ENCODE assay signal across 10 cellular contexts in the genomic region with DNA sequence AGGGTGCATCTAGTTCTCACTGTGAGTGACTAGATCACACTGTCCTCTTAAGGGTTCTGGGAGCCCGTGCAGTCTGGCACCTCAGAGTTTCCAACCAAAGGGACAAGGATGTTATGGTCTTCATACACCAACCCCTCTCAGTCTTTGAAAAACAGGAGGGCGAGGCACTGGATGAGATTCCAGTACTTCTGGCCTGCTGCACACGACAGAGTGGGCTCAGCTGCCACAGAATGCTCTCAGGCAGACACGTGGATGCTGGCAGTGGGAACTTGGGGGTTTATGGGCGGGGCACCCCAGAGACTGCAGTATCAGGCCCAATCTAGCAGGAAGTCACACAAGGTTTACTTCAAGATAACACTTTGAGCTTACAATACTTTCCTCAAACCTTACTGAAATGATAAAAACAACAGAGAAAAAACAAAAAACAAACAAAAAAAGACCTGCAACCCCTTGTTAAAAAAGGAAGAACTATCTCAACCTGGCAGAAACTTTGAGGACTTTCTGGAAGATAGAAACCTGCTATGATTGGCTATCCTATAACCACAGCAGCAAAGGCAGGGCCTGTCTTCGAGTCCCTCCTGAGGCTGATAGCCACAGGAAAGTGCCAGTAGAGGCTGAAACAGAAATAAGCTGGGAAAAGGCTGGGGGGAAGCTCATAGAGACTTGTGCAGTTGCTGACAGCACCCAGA. TPM values are rescaled to one million over a fixed set of nuclear protein-coding genes. Genes with fewer than 3 reads are reported as not detected.
DNase-seq lines count a peak whose midpoint lies in the region; ATAC-seq and TF ChIP-seq lines count a peak whose summit lies in the region.
"Had no signal": no experiment of that assay in that cellular context is flagged by ENCODE, and none has a peak within 500 bp of the region (broad histone marks: within the 10 kb centered on the region; RNA-seq: fewer than 3 reads in every experiment).

No MANE protein-coding gene starts in this region.

- H3K27me3 ChIP-seq in Loucy (ENCODE audit: insufficient read depth, low read length, poor library complexity, severe bottlenecking) (no peaks in the 10 kb centered on the region), foreskin keratinocyte (no peaks in the 10 kb centered on the region)
- H3K27me3 ChIP-seq: upper lobe of left lung had no signal

- no peaks in the 10 kb centered on the region for H3K9me3 Mint-ChIP-seq in activated T-cell treated with anti-CD3 and anti-CD28 coated beads, Interleukin-2, amount 50 U/mL, for 72 hours

- ATAC-seq in activated T-cell treated with anti-CD3 and anti-CD28 coated beads, Interleukin-2, amount 50 U/mL, for 72 hours (replicated peaks in 1 of 2) = peak; percentile 56 to 73
- ATAC-seq in foreskin keratinocyte (no peak), GM21390 (IDR thresholded peaks at IDR 0.05; ENCODE audit: unreplicated experiment) (no peak)

- H3K4me1 ChIP-seq in Loucy (ENCODE audit: insufficient read depth, low read length, poor library complexity, severe bottlenecking) (peaks cover 42% of the 10 kb centered on the region), foreskin keratinocyte (no peaks in the 10 kb centered on the region)

- peak overlapping the region; percentile 52 for H3K4me3 ChIP-seq in Loucy (ENCODE audit: low read length, poor library complexity, severe bottlenecking)
- H3K4me3 ChIP-seq: upper lobe of left lung had no signal

- no peak overlapping the region for H3K27ac ChIP-seq in foreskin keratinocyte

- H2AFZ ChIP-seq in Loucy (ENCODE audit: low read length) = peak overlapping the region; percentile 74

- H3K4me2 ChIP-seq in Loucy (ENCODE audit: low read depth, low read length, poor library complexity, severe bottlenecking) = peak overlapping the region; percentile 74

- no peak for TF ChIP-seq CTCF in Loucy (conservative IDR thresholded peaks at IDR 0.05; ENCODE audit: low read length)
- no peak for TF ChIP-seq CTCF in foreskin keratinocyte (conservative IDR thresholded peaks at IDR 0.05)

- peak overlapping the region; percentile 54 to 79 for H3K4me3 Mint-ChIP-seq in activated T-cell treated with anti-CD3 and anti-CD28 coated beads, Interleukin-2, amount 50 U/mL, for 72 hours

- peak; percentile 94 for DNase-seq in CMK (ENCODE audit: low read depth)
- peak in 1 of 2 donors; percentile 22 for DNase-seq in activated T-cell treated with anti-CD3 and anti-CD28 coated beads, Interleukin-2, amount 50 U/mL, for 72 hours
- DNase-seq in myocyte (ENCODE audit: low read depth) = peak; percentile 71
- DNase-seq in foreskin keratinocyte = no peak
- no peak for DNase-seq in NCI-H774 (lab: John Stamatoyannopoulos, UW)
- DNase-seq in NAMALWA (ENCODE audit: low spot score) = no peak

- H3K27me3 Mint-ChIP-seq in activated T-cell treated with anti-CD3 and anti-CD28 coated beads, Interleukin-2, amount 50 U/mL, for 72 hours (ENCODE audit: low read depth) = no peaks in the 10 kb centered on the region

- no peaks in the 10 kb centered on the region for H3K36me3 Mint-ChIP-seq in activated T-cell treated with anti-CD3 and anti-CD28 coated beads, Interleukin-2, amount 50 U/mL, for 72 hours (ENCODE audit: insufficient read depth in 2 of 2)

- peak overlapping the region; percentile 65 for H3K9ac ChIP-seq in Loucy (ENCODE audit: low read depth, low read length, poor library complexity, severe bottlenecking)

- H3K9me3 ChIP-seq in Loucy (ENCODE audit: insufficient read depth, low read depth, low read length) = no peaks in the 10 kb centered on the region
- H3K9me3 ChIP-seq: upper lobe of left lung had no signal

- H3K9me2 ChIP-seq in Loucy (replicated peaks; ENCODE audit: low read depth, low read length) = no peaks in the 10 kb centered on the region

- H3K36me3 ChIP-seq in Loucy (ENCODE audit: insufficient read depth, low read length) = no peaks in the 10 kb centered on the region
- H3K36me3 ChIP-seq: upper lobe of left lung had no signal

- peaks cover 37% of the 10 kb centered on the region for H3K4me1 Mint-ChIP-seq in activated T-cell treated with anti-CD3 and anti-CD28 coated beads, Interleukin-2, amount 50 U/mL, for 72 hours (ENCODE audit: low read depth)

- no peaks in the 10 kb centered on the region for H4K20me1 ChIP-seq in Loucy (ENCODE audit: insufficient read depth, low read length, poor library complexity, severe bottlenecking)

- peaks cover 9% of the 10 kb centered on the region; the same call in 1 of the 2 replicates for H3F3A ChIP-seq in Loucy (ENCODE audit: low read depth)

- no peaks in the 10 kb centered on the region for H3K79me2 ChIP-seq in Loucy (ENCODE audit: insufficient read depth, low read length)

- H3K27ac Mint-ChIP-seq in activated T-cell treated with anti-CD3 and anti-CD28 coated beads, Interleukin-2, amount 50 U/mL, for 72 hours = peak overlapping the region; percentile 95
- H3K27ac Mint-ChIP-seq: progenitor cell of endocrine pancreas had no signal

RNA-seq across cellular contexts. Expression of gene TGFBR1, which starts 28.3 kb away (rescaled TPM):
- total RNA-seq in activated T-cell treated with anti-CD3 and anti-CD28 coated beads, Interleukin-2, amount 50 U/mL, for 72 hours = 10 to 100 TPM; 31.0 to 33.5 TPM
- total RNA-seq in myocyte (53.9 and 60.4 TPM in 2 replicates), foreskin keratinocyte (36.1 and 41.6 TPM in 2 replicates)
- polyA plus RNA-seq in myocyte (2012) = 31.7 TPM
- polyA plus RNA-seq in foreskin keratinocyte = 7.8 and 9.2 TPM in 2 replicates

Comparison
In these comparisons a context has a peak if more than half of its experiments do, and no peak if none do; other contexts are left out.
1. DNase-seq: peak in CMK (single experiment) and myocyte (single experiment); none in foreskin keratinocyte (0 of 2), NCI-H774 (single experiment) and NAMALWA (single experiment).
2. ATAC-seq: peak in activated T-cell treated with anti-CD3 and anti-CD28 coated beads, Interleukin-2, amount 50 U/mL, for 72 hours (2 of 2); none in foreskin keratinocyte (single experiment) and GM21390 (single experiment).